1 cellular context compared by ENCODE assay signal in genomic region chr2:26345554-26346453, GRCh38.
A peak's percentile ranks its signal among the peaks of the same experiment; 100 is the strongest.
TF ChIP-seq lines count a peak whose summit lies in the region.

Gene SELENOI (plus strand): TSS chr2:26346143. CDS start chr2:26346233, 90 bp downstream.

TF ChIP-seq in HepG2, 621 proteins besides CTCF, POLR2A, EP300 and RAD21 (continued from another document and continues in another):
- no peak; the same call in 1 of the 2 replicates for TF ChIP-seq GZF1 (CRISPR knock-in tag; IDR thresholded peaks at IDR 0.05)
- TF ChIP-seq ZNF207 (IDR thresholded peaks at IDR 0.05; ENCODE audit: borderline replicate concordance), result no peak
- TF ChIP-seq GABPB1 (CRISPR knock-in tag; IDR thresholded peaks at IDR 0.05), result peak; percentile 87
- TF ChIP-seq KDM5A (IDR thresholded peaks at IDR 0.05; ENCODE audit: borderline replicate concordance, low read length), result peak; percentile 86
- peak; percentile 87; the same call in 1 of the 2 replicates for TF ChIP-seq UBTF (CRISPR knock-in tag; IDR thresholded peaks at IDR 0.05)
- peak; percentile 68; the same call in 1 of the 2 replicates for TF ChIP-seq KLF15 (CRISPR knock-in tag; IDR thresholded peaks at IDR 0.05; ENCODE audit: borderline replicate concordance)
- peak; percentile 50; the same call in 1 of the 2 replicates for TF ChIP-seq KDM4B (CRISPR knock-in tag; IDR thresholded peaks at IDR 0.05)
- peak; percentile 76 for TF ChIP-seq FOXJ3 (CRISPR knock-in tag; IDR thresholded peaks at IDR 0.05; ENCODE audit: borderline replicate concordance)
- TF ChIP-seq SNAI1 (CRISPR knock-in tag; IDR thresholded peaks at IDR 0.05; ENCODE audit: borderline replicate concordance), result peak; percentile 86
- no peak; the same call in none of the 2 replicates for TF ChIP-seq NCOA2 (CRISPR knock-in tag; IDR thresholded peaks at IDR 0.05)
- TF ChIP-seq ZC3H13 (CRISPR knock-in tag; IDR thresholded peaks at IDR 0.05), result no peak; the same call in 1 of the 2 replicates
- TF ChIP-seq, protein P1, sequence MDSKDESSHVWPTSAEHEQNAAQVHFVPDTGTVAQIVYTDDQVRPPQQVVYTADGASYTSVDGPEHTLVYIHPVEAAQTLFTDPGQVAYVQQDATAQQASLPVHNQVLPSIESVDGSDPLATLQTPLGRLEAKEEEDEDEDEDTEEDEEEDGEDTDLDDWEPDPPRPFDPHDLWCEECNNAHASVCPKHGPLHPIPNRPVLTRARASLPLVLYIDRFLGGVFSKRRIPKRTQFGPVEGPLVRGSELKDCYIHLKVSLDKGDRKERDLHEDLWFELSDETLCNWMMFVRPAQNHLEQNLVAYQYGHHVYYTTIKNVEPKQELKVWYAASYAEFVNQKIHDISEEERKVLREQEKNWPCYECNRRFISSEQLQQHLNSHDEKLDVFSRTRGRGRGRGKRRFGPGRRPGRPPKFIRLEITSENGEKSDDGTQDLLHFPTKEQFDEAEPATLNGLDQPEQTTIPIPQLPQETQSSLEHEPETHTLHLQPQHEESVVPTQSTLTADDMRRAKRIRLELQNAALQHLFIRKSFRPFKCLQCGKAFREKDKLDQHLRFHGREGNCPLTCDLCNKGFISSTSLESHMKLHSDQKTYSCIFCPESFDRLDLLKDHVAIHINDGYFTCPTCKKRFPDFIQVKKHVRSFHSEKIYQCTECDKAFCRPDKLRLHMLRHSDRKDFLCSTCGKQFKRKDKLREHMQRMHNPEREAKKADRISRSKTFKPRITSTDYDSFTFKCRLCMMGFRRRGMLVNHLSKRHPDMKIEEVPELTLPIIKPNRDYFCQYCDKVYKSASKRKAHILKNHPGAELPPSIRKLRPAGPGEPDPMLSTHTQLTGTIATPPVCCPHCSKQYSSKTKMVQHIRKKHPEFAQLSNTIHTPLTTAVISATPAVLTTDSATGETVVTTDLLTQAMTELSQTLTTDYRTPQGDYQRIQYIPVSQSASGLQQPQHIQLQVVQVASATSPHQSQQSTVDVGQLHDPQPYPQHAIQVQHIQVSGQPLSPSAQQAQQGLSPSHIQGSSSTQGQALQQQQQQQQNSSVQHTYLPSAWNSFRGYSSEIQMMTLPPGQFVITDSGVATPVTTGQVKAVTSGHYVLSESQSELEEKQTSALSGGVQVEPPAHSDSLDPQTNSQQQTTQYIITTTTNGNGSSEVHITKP (CRISPR knock-in tag; IDR thresholded peaks at IDR 0.05; ENCODE audit: low read depth), result no peak; the same call in 1 of the 2 replicates
- peak; percentile 78; the same call in 1 of the 2 replicates for TF ChIP-seq ZNF232 (CRISPR knock-in tag; IDR thresholded peaks at IDR 0.05; ENCODE audit: borderline replicate concordance)
- TF ChIP-seq ZNF558 (CRISPR knock-in tag; IDR thresholded peaks at IDR 0.05; ENCODE audit: borderline replicate concordance), result 0 out of 2 replicates have a peak, but pooled peaks have one; percentile 93
- peak; percentile 85 for TF ChIP-seq XRCC5 (optimal IDR thresholded peaks at IDR 0.05; ENCODE audit: low read length)
- no peak for TF ChIP-seq FOXA1 (IDR thresholded peaks at IDR 0.05)
- TF ChIP-seq FOXA1 (CRISPR knock-in tag; IDR thresholded peaks at IDR 0.05), result peak; percentile 23; the same call in 1 of the 2 replicates
- peak; percentile 53 for TF ChIP-seq ESRRA (CRISPR knock-in tag; IDR thresholded peaks at IDR 0.05; ENCODE audit: low read depth)
- peak; percentile 63 for TF ChIP-seq SRF (IDR thresholded peaks at IDR 0.05; ENCODE audit: low read depth, low read length)
- TF ChIP-seq ZBTB43 (CRISPR knock-in tag; conservative IDR thresholded peaks at IDR 0.05), result peak; percentile 23; the same call in 1 of the 2 replicates
- no peak for TF ChIP-seq FOXM1 (CRISPR knock-in tag; IDR thresholded peaks at IDR 0.05)
- no peak for TF ChIP-seq NFRKB (IDR thresholded peaks at IDR 0.05)
- TF ChIP-seq PHF5A (CRISPR knock-in tag; IDR thresholded peaks at IDR 0.05; ENCODE audit: low read depth, unreplicated experiment), result no peak
- peak; percentile 56 for TF ChIP-seq ZNF331 (CRISPR knock-in tag; IDR thresholded peaks at IDR 0.05)
- peak; percentile 98 for TF ChIP-seq NR2F6 (IDR thresholded peaks at IDR 0.05)
- TF ChIP-seq NR2F6 (CRISPR knock-in tag; IDR thresholded peaks at IDR 0.05), result peak; percentile 98
- TF ChIP-seq FOXC1 (CRISPR knock-in tag; IDR thresholded peaks at IDR 0.05; ENCODE audit: borderline replicate concordance), result no peak; the same call in 1 of the 2 replicates
- TF ChIP-seq RBM39 (IDR thresholded peaks at IDR 0.05; ENCODE audit: low read depth, low read length, poor library complexity, severe bottlenecking), result peak; percentile 88
- peak; percentile 92 for TF ChIP-seq POLR2AphosphoS2 (IDR thresholded peaks at IDR 0.05; ENCODE audit: low read depth, low read length)
- TF ChIP-seq ZNF713 (CRISPR knock-in tag; IDR thresholded peaks at IDR 0.05), result 0 out of 2 replicates have a peak, but pooled peaks have one; percentile 2
- no peak for TF ChIP-seq NR3C1 (CRISPR knock-in tag; IDR thresholded peaks at IDR 0.05)
- TF ChIP-seq, protein P2, sequence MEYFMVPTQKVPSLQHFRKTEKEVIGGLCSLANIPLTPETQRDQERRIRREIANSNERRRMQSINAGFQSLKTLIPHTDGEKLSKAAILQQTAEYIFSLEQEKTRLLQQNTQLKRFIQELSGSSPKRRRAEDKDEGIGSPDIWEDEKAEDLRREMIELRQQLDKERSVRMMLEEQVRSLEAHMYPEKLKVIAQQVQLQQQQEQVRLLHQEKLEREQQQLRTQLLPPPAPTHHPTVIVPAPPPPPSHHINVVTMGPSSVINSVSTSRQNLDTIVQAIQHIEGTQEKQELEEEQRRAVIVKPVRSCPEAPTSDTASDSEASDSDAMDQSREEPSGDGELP (IDR thresholded peaks at IDR 0.05; ENCODE audit: borderline replicate concordance, low read depth), result peak; percentile 68; the same call in 1 of the 2 replicates
- TF ChIP-seq CCDC6 (CRISPR knock-in tag; IDR thresholded peaks at IDR 0.05), result peak; percentile 92; the same call in 1 of the 2 replicates
- no peak for TF ChIP-seq ZBTB7A (CRISPR knock-in tag; IDR thresholded peaks at IDR 0.05)
- no peak for TF ChIP-seq ZSCAN12 (CRISPR knock-in tag; IDR thresholded peaks at IDR 0.05)
- TF ChIP-seq JUNB (CRISPR knock-in tag; IDR thresholded peaks at IDR 0.05; ENCODE audit: borderline replicate concordance), result no peak
- peak; percentile 79; the same call in 1 of the 2 replicates for TF ChIP-seq ZNF746 (CRISPR knock-in tag; IDR thresholded peaks at IDR 0.05)
- TF ChIP-seq TAF15 (IDR thresholded peaks at IDR 0.05; ENCODE audit: low read depth, low read length, poor library complexity, severe bottlenecking), result no peak
- TF ChIP-seq ZNF33A (CRISPR knock-in tag; IDR thresholded peaks at IDR 0.05; ENCODE audit: borderline replicate concordance), result peak; percentile 76; the same call in 1 of the 2 replicates
- no peak; the same call in 1 of the 2 replicates for TF ChIP-seq PITX1 (CRISPR knock-in tag; IDR thresholded peaks at IDR 0.05)
- TF ChIP-seq, protein P3, sequence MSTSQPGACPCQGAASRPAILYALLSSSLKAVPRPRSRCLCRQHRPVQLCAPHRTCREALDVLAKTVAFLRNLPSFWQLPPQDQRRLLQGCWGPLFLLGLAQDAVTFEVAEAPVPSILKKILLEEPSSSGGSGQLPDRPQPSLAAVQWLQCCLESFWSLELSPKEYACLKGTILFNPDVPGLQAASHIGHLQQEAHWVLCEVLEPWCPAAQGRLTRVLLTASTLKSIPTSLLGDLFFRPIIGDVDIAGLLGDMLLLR (CRISPR knock-in tag; IDR thresholded peaks at IDR 0.05), result peak; percentile 48
- peak; percentile 96 for TF ChIP-seq CREM (IDR thresholded peaks at IDR 0.05)
- no peak for TF ChIP-seq CREM (CRISPR knock-in tag; IDR thresholded peaks at IDR 0.05)
- TF ChIP-seq SRY (CRISPR knock-in tag; IDR thresholded peaks at IDR 0.05), result peak; percentile 85
- TF ChIP-seq, protein P4, sequence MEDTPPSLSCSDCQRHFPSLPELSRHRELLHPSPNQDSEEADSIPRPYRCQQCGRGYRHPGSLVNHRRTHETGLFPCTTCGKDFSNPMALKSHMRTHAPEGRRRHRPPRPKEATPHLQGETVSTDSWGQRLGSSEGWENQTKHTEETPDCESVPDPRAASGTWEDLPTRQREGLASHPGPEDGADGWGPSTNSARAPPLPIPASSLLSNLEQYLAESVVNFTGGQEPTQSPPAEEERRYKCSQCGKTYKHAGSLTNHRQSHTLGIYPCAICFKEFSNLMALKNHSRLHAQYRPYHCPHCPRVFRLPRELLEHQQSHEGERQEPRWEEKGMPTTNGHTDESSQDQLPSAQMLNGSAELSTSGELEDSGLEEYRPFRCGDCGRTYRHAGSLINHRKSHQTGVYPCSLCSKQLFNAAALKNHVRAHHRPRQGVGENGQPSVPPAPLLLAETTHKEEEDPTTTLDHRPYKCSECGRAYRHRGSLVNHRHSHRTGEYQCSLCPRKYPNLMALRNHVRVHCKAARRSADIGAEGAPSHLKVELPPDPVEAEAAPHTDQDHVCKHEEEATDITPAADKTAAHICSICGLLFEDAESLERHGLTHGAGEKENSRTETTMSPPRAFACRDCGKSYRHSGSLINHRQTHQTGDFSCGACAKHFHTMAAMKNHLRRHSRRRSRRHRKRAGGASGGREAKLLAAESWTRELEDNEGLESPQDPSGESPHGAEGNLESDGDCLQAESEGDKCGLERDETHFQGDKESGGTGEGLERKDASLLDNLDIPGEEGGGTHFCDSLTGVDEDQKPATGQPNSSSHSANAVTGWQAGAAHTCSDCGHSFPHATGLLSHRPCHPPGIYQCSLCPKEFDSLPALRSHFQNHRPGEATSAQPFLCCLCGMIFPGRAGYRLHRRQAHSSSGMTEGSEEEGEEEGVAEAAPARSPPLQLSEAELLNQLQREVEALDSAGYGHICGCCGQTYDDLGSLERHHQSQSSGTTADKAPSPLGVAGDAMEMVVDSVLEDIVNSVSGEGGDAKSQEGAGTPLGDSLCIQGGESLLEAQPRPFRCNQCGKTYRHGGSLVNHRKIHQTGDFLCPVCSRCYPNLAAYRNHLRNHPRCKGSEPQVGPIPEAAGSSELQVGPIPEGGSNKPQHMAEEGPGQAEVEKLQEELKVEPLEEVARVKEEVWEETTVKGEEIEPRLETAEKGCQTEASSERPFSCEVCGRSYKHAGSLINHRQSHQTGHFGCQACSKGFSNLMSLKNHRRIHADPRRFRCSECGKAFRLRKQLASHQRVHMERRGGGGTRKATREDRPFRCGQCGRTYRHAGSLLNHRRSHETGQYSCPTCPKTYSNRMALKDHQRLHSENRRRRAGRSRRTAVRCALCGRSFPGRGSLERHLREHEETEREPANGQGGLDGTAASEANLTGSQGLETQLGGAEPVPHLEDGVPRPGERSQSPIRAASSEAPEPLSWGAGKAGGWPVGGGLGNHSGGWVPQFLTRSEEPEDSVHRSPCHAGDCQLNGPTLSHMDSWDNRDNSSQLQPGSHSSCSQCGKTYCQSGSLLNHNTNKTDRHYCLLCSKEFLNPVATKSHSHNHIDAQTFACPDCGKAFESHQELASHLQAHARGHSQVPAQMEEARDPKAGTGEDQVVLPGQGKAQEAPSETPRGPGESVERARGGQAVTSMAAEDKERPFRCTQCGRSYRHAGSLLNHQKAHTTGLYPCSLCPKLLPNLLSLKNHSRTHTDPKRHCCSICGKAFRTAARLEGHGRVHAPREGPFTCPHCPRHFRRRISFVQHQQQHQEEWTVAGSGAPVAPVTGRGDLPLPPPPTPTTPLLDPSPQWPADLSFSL (CRISPR knock-in tag; IDR thresholded peaks at IDR 0.05), result no peak
- TF ChIP-seq ELF3 (CRISPR knock-in tag; IDR thresholded peaks at IDR 0.05), result peak; percentile 8; the same call in 1 of the 2 replicates
- TF ChIP-seq, protein P5, sequence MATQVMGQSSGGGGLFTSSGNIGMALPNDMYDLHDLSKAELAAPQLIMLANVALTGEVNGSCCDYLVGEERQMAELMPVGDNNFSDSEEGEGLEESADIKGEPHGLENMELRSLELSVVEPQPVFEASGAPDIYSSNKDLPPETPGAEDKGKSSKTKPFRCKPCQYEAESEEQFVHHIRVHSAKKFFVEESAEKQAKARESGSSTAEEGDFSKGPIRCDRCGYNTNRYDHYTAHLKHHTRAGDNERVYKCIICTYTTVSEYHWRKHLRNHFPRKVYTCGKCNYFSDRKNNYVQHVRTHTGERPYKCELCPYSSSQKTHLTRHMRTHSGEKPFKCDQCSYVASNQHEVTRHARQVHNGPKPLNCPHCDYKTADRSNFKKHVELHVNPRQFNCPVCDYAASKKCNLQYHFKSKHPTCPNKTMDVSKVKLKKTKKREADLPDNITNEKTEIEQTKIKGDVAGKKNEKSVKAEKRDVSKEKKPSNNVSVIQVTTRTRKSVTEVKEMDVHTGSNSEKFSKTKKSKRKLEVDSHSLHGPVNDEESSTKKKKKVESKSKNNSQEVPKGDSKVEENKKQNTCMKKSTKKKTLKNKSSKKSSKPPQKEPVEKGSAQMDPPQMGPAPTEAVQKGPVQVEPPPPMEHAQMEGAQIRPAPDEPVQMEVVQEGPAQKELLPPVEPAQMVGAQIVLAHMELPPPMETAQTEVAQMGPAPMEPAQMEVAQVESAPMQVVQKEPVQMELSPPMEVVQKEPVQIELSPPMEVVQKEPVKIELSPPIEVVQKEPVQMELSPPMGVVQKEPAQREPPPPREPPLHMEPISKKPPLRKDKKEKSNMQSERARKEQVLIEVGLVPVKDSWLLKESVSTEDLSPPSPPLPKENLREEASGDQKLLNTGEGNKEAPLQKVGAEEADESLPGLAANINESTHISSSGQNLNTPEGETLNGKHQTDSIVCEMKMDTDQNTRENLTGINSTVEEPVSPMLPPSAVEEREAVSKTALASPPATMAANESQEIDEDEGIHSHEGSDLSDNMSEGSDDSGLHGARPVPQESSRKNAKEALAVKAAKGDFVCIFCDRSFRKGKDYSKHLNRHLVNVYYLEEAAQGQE (IDR thresholded peaks at IDR 0.05; ENCODE audit: borderline replicate concordance in 1 of 2, low read depth in 1 of 2, low read length in 2 of 2), result peak in 1 of 2 experiments; percentile 66; a peak in 2 of 4 replicates
